ENCODE assay signal across 1 cellular context in the genomic region with DNA sequence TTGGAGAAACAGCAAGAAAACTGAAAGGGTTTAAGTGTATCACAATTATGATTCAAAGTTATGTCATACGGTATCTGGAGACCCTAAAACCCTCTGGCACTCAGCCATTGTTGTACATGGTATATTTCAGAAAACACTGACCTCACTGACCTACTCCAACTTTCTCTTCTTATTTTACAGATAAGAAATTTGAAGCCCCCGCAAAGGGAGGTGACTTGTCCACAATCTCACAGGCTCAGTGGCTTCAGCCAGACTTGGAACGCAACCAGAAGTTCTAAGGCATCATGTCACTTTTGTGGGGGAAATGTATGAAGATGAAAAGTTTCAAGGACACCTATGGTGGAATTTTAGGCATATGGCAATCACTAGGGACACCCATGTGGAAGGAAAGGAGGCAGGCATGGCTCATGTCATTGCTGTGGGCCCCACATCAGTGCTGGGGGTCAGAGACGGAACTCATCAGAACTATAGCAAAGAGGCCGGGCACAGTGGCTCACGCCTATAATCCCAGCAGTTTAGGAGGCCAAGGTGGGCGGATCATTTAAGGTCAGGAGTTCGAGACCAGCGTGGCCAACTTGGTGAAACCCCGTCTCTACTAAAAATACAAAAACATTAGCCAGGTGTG.
TF ChIP-seq lines count a peak whose summit lies in the region.

No MANE protein-coding gene starts in this region.

TF ChIP-seq in A549, 52 proteins besides CTCF, POLR2A, EP300 and RAD21 (continued from another document):
- TF ChIP-seq, protein P1, sequence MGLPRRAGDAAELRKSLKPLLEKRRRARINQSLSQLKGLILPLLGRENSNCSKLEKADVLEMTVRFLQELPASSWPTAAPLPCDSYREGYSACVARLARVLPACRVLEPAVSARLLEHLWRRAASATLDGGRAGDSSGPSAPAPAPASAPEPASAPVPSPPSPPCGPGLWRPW (IDR thresholded peaks at IDR 0.05) = no peak
- TF ChIP-seq ESRRA (IDR thresholded peaks at IDR 0.05; ENCODE audit: borderline replicate concordance, low read length) = no peak
- TF ChIP-seq, protein P2, sequence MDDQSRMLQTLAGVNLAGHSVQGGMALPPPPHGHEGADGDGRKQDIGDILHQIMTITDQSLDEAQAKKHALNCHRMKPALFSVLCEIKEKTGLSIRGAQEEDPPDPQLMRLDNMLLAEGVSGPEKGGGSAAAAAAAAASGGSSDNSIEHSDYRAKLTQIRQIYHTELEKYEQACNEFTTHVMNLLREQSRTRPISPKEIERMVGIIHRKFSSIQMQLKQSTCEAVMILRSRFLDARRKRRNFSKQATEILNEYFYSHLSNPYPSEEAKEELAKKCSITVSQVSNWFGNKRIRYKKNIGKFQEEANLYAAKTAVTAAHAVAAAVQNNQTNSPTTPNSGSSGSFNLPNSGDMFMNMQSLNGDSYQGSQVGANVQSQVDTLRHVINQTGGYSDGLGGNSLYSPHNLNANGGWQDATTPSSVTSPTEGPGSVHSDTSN (IDR thresholded peaks at IDR 0.05) = no peak
TF ChIP-seq in A549: peak in this region for 0.
